ENCODE assay signal across 10 cellular contexts in genomic region chr15:26771168-26771916, GRCh38. TPM values are rescaled to one million over a fixed set of nuclear protein-coding genes. Genes with fewer than 3 reads are reported as not detected.
DNase-seq lines count a peak whose midpoint lies in the region; ATAC-seq, FAIRE-seq and TF ChIP-seq lines count a peak whose summit lies in the region.
"Had no signal": no experiment of that assay in that cellular context is flagged by ENCODE, and none has a peak within 500 bp of the region (broad histone marks: within the 10 kb centered on the region; RNA-seq: fewer than 3 reads in every experiment).

No MANE protein-coding gene starts in this region.

- ATAC-seq in HepG2 = peak; percentile 88
- no peak for ATAC-seq in GM18517 (IDR thresholded peaks at IDR 0.05; ENCODE audit: unreplicated experiment)
- no peak for ATAC-seq in GM21360 (IDR thresholded peaks at IDR 0.05; ENCODE audit: unreplicated experiment)

- H3K4me2 ChIP-seq in HepG2 (ENCODE audit: low read depth, low read length) = no peak overlapping the region

- peaks cover 2% of the 10 kb centered on the region for H3K36me3 Mint-ChIP-seq in activated naive CD4-positive, alpha-beta T cell treated with anti-CD3 and anti-CD28 coated beads for 36 hours (ENCODE audit: low read depth)

- DNase-seq in activated naive CD4-positive, alpha-beta T cell treated with anti-CD3 and anti-CD28 coated beads for 36 hours = peak; percentile 9
- DNase-seq in activated naive CD4-positive, alpha-beta T cell (lab: John Stamatoyannopoulos, UW) = no peak
- peak; percentile 2 for DNase-seq in dermis blood vessel endothelial cell
- peak; percentile 2 for DNase-seq in HepG2 (ENCODE audit: low spot score)
- no peak for DNase-seq in vagina (ENCODE audit: extremely low spot score in 2 of 2)

- no TSS peak for BruUV-seq in HepG2 (replicated peaks; lab: Mats Ljungman, UMichigan)

- peaks cover 8% of the 10 kb centered on the region for H3K4me1 Mint-ChIP-seq in activated naive CD4-positive, alpha-beta T cell treated with anti-CD3 and anti-CD28 coated beads for 36 hours (ENCODE audit: low read depth)

- 25% methylated on average over 20 of the region's 29 CpGs for WGBS in HepG2 (ENCODE audit: low lambda C conversion rate)
- WGBS in urinary bladder = 6% methylated on average over 29 of the region's 29 CpGs

- intact Hi-C loops in activated naive CD4-positive, alpha-beta T cell treated with anti-CD3 and anti-CD28 coated beads for 36 hours (cut with micrococcal nuclease) = no loop called here
- intact Hi-C loops in HepG2 (cut with micrococcal nuclease; ENCODE audit: unreplicated experiment) (no loop called here), vagina (cut with DNase I) (no loop called here)

- CTCF ChIA-PET in activated naive CD4-positive, alpha-beta T cell treated with anti-CD3 and anti-CD28 coated beads for 36 hours (lab: Charles Lee) = no interaction called here
- CTCF ChIA-PET in HepG2 (lab: Yijun Ruan, JAX; ENCODE audit: low intra/inter-chr PET ratio, low total read pairs) = no interaction called here

- H3K36me3 ChIP-seq in HepG2 (replicated peaks in 1 of 2; ENCODE audit: control insufficient read depth in 1 of 2, insufficient read depth in 2 of 2, low read length in 2 of 2) = no peaks in the 10 kb centered on the region
- no peaks in the 10 kb centered on the region for H3K36me3 ChIP-seq in urinary bladder (ENCODE audit: insufficient read depth)
- H3K36me3 ChIP-seq in vagina = no peaks in the 10 kb centered on the region
- H3K36me3 ChIP-seq: thoracic aorta had no signal

- peaks cover 0 to 4% of the 10 kb centered on the region in 2 experiments; a peak in 2 of 5 replicates for H3K27me3 ChIP-seq in HepG2 (ENCODE audit: control insufficient read depth in 1 of 2, insufficient read depth in 2 of 2, low read length in 2 of 2)
- H3K27me3 ChIP-seq in vagina = no peaks in the 10 kb centered on the region

- H3K4me3 ChIP-seq in HepG2 (replicated peaks in 1 of 3; ENCODE audit: insufficient read depth in 1 of 3, low read depth in 2 of 3, low read length in 3 of 3) (no peak overlapping the region), urinary bladder (ENCODE audit: low read depth, low read length) (peak overlapping the region; percentile 69), vagina (no peak overlapping the region)

- FAIRE-seq in HepG2 (lab: Jason Lieb, UNC) = no peak

- no peak for TF ChIP-seq EP300 in HepG2 (IDR thresholded peaks at IDR 0.05; ENCODE audit: low read depth in 2 of 2, low read length in 2 of 2)
- TF ChIP-seq EP300 in HepG2 (CRISPR knock-in tag; IDR thresholded peaks at IDR 0.05; ENCODE audit: borderline replicate concordance) = no peak

- POLR2A ChIA-PET in HepG2 (lab: Yijun Ruan, JAX) = no interaction called here

- H3K27ac ChIP-seq in HepG2 (ENCODE audit: extremely low read length, insufficient read depth, low read length) (no peak overlapping the region), urinary bladder (ENCODE audit: low read depth) (no peak overlapping the region), vagina (no peak overlapping the region)
- H3K27ac ChIP-seq: thoracic aorta had no signal

- no peak for TF ChIP-seq POLR2A in HepG2 (IDR thresholded peaks at IDR 0.05; ENCODE audit: insufficient read depth in 1 of 2, low read depth in 2 of 2, low read length in 2 of 2)
- TF ChIP-seq POLR2A in vagina (IDR thresholded peaks at IDR 0.05) = no peak

- H3K27ac Mint-ChIP-seq in activated naive CD4-positive, alpha-beta T cell treated with anti-CD3 and anti-CD28 coated beads for 36 hours = no peak overlapping the region

- H4K20me1 ChIP-seq in HepG2 (ENCODE audit: insufficient read depth, low read length) = no peaks in the 10 kb centered on the region

- H3K27me3 Mint-ChIP-seq in activated naive CD4-positive, alpha-beta T cell treated with anti-CD3 and anti-CD28 coated beads for 36 hours (ENCODE audit: low read depth) = peaks cover 38% of the 10 kb centered on the region

- TF ChIP-seq CTCF in HepG2 (CRISPR knock-in tag; IDR thresholded peaks at IDR 0.05) = no peak
- TF ChIP-seq CTCF in vagina (IDR thresholded peaks at IDR 0.05) = no peak

- H2AFZ ChIP-seq in HepG2 (ENCODE audit: low read length) = no peak overlapping the region

- no peak for TF ChIP-seq RAD21 in HepG2 (CRISPR knock-in tag; IDR thresholded peaks at IDR 0.05)

- H3K4me1 ChIP-seq in HepG2 (ENCODE audit: insufficient read depth, low read length) (no peaks in the 10 kb centered on the region), urinary bladder (ENCODE audit: insufficient read depth) (no peaks in the 10 kb centered on the region), vagina (peaks cover 16% of the 10 kb centered on the region)

- H3K9me3 ChIP-seq in HepG2 (ENCODE audit: low read length) (no peaks in the 10 kb centered on the region), vagina (no peaks in the 10 kb centered on the region)
- H3K9me3 ChIP-seq: thoracic aorta had no signal

- H3K79me2 ChIP-seq in HepG2 (ENCODE audit: insufficient read depth, low read length) = no peaks in the 10 kb centered on the region

- in situ Hi-C loops in HepG2 (cut with HindIII; ENCODE audit: extremely low pct_ligation_motif_present, low pct_unique_long_range_greater_than_20kb) = no loop called here

- H3K4me3 Mint-ChIP-seq in activated naive CD4-positive, alpha-beta T cell treated with anti-CD3 and anti-CD28 coated beads for 36 hours = no peak overlapping the region

- no peaks in the 10 kb centered on the region for H3K9me3 Mint-ChIP-seq in activated naive CD4-positive, alpha-beta T cell treated with anti-CD3 and anti-CD28 coated beads for 36 hours

- no peak overlapping the region for H3K9ac ChIP-seq in HepG2 (ENCODE audit: insufficient read depth, low read depth, low read length)

TF ChIP-seq in HepG2, 621 proteins besides CTCF, POLR2A, EP300 and RAD21 (continues in another document):
- TF ChIP-seq ZBTB21 (CRISPR knock-in tag; IDR thresholded peaks at IDR 0.05) (no peak), ATF2 (CRISPR knock-in tag; IDR thresholded peaks at IDR 0.05) (no peak), SP5 (CRISPR knock-in tag; IDR thresholded peaks at IDR 0.05; ENCODE audit: borderline replicate concordance, low read depth) (no peak), ZSCAN31 (CRISPR knock-in tag; IDR thresholded peaks at IDR 0.05; ENCODE audit: low read depth) (no peak), ZNF570 (CRISPR knock-in tag; IDR thresholded peaks at IDR 0.05; ENCODE audit: borderline replicate concordance) (no peak), ZNF558 (CRISPR knock-in tag; IDR thresholded peaks at IDR 0.05; ENCODE audit: borderline replicate concordance) (no peak), NR2F6 (IDR thresholded peaks at IDR 0.05) (no peak), NR2F6 (CRISPR knock-in tag; IDR thresholded peaks at IDR 0.05) (no peak), CAMTA2 (CRISPR knock-in tag; IDR thresholded peaks at IDR 0.05; ENCODE audit: borderline replicate concordance) (no peak), AGO1 (IDR thresholded peaks at IDR 0.05; ENCODE audit: low read depth, low read length, poor library complexity, severe bottlenecking) (no peak)

RNA-seq across cellular contexts. Expression of gene GABRB3, which starts 1.5 kb away (rescaled TPM):
- total RNA-seq in activated naive CD4-positive, alpha-beta T cell treated with anti-CD3 and anti-CD28 coated beads for 36 hours = under 1 TPM in 1 of 2 experiments, not detected in 1; 0.19 TPM
- 0.28 and 0.34 TPM in 2 replicates for total RNA-seq in dermis blood vessel endothelial cell
- total RNA-seq in HepG2 (2016; rRNA removed; fragmentation: Illumina TruSeq; extraction: Trizol) = not detected in 2 replicates
- not detected in 2 replicates for total RNA-seq in HepG2 (2016; cell fraction: cytosol; rRNA removed; fragmentation: Illumina TruSeq; extraction: Trizol; ENCODE audit: low read depth)
- not detected in 2 replicates for total RNA-seq in HepG2 (2016; cell fraction: insoluble cytoplasmic fraction; rRNA removed; fragmentation: Illumina TruSeq; extraction: Trizol)
- total RNA-seq in HepG2 (2016; cell fraction: membrane; rRNA removed; fragmentation: Illumina TruSeq; extraction: Trizol) = not detected in 2 replicates
- not detected in 2 replicates for total RNA-seq in HepG2 (2016; cell fraction: nucleus; rRNA removed; fragmentation: Illumina TruSeq; extraction: Trizol)
- polyA plus RNA-seq in HepG2 (2011; rRNA removed) = not detected in 2 replicates
- polyA plus RNA-seq in HepG2 (2011; cell fraction: cytosol; rRNA removed) = not detected in 2 replicates
- polyA plus RNA-seq in HepG2 (2011; cell fraction: nucleus; rRNA removed) = 0.05 TPM in 1 of 2 replicates, not detected in the other
- polyA plus RNA-seq in HepG2 (2012) = not detected in 2 replicates
- not detected in 2 replicates for polyA plus RNA-seq in HepG2 (2016; cell fraction: cytosol; fragmentation: Illumina TruSeq; extraction: Trizol; ENCODE audit: low read depth)
- polyA plus RNA-seq in HepG2 (2016; cell fraction: insoluble cytoplasmic fraction; fragmentation: Illumina TruSeq; extraction: Trizol; ENCODE audit: low read depth) = not detected in 2 replicates
- polyA plus RNA-seq in HepG2 (2016; cell fraction: membrane; fragmentation: Illumina TruSeq; extraction: Trizol; ENCODE audit: low read depth) = not detected in 2 replicates
- polyA plus RNA-seq in HepG2 (2016; cell fraction: nucleus; fragmentation: Illumina TruSeq; extraction: Trizol; ENCODE audit: insufficient read depth, low read depth) = not detected in 2 replicates
- not detected in 2 replicates for polyA minus RNA-seq in HepG2 (2011; rRNA and poly(A)+ RNA removed; ENCODE audit: low replicate concordance)
- not detected in 2 replicates for polyA minus RNA-seq in HepG2 (2011; cell fraction: cytosol; rRNA and poly(A)+ RNA removed)
- polyA minus RNA-seq in HepG2 (2011; cell fraction: nucleus; rRNA and poly(A)+ RNA removed) = not detected in 2 replicates
- 2.3 TPM for total RNA-seq in urinary bladder
- polyA plus RNA-seq in urinary bladder = 2.5 TPM
- total RNA-seq in vagina = not detected
- total RNA-seq: activated CD8-positive, alpha-beta memory T cell treated with anti-CD3 and anti-CD28 coated beads for 36 hours had no signal

Comparison
In these comparisons a context has a peak if more than half of its experiments do, and no peak if none do; other contexts are left out.
1. DNase-seq: peak in activated naive CD4-positive, alpha-beta T cell treated with anti-CD3 and anti-CD28 coated beads for 36 hours (single experiment), dermis blood vessel endothelial cell (single experiment) and HepG2 (single experiment); none in activated naive CD4-positive, alpha-beta T cell (0 of 4) and vagina (0 of 2).